ENCODE assay signal across 17 cellular contexts in the genomic region with DNA sequence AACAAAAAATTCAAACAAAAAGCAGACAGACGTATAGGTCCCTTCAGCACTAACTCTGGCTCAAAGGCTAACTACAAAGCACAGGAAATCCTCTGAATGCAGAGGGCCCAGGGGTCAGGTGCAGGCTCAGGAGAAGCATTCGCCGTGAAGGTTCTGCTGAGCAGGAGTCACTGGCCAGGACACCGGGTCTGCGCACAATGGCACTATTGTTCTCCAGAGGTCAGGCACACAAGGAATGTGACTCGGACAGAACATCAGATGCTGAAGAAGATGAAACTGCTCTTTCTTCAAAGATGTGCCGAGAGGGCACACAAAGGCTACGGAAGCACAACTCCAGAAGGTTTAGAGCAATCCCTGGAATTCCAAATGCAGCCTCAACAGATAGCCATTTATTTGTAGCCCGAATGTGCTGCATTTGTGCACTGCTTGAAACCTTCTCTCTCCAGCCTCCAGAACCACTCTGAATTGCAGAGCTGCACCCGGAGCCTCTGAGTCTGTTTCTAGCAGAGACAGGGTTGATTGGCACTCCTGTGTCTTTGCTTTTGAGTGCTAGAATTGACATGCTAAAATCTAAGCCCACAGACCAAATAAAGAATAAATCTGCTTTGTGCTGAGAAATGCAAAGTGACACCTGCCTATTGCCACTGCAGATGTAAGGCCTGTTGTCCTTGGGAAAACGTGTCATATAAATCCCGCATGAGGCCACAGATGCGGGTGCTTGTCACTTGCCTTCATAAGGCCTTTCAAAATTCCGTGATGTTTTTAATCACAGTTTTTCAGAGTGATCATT.
DNase-seq lines count a peak whose midpoint lies in the region; ATAC-seq, FAIRE-seq and TF ChIP-seq lines count a peak whose summit lies in the region.
"Had no signal": no experiment of that assay in that cellular context is flagged by ENCODE, and none has a peak within 500 bp of the region (broad histone marks: within the 10 kb centered on the region; RNA-seq: fewer than 3 reads in every experiment).

No MANE protein-coding gene starts in this region.

- no peaks in the 10 kb centered on the region for H3K79me2 ChIP-seq in astrocyte (ENCODE audit: insufficient read depth, low read length)

- TF ChIP-seq CTCF in CD8-positive, alpha-beta T cell (IDR thresholded peaks at IDR 0.05): no peak
- no peak for TF ChIP-seq CTCF in astrocyte (IDR thresholded peaks at IDR 0.05; ENCODE audit: insufficient read depth, low read depth, low read length)

- peaks cover 51% of the 10 kb centered on the region for H3K36me3 ChIP-seq in CD8-positive, alpha-beta T cell (ENCODE audit: insufficient read depth, low read length)
- H3K36me3 ChIP-seq in H7 (replicated peaks; ENCODE audit: control insufficient read depth, insufficient read depth, low read length): no peaks in the 10 kb centered on the region
- no peaks in the 10 kb centered on the region for H3K36me3 ChIP-seq in astrocyte (ENCODE audit: insufficient read depth, low read length)
- H3K36me3 ChIP-seq: neutrophil, WERI-Rb-1 had no signal

- FAIRE-seq in astrocyte (lab: Jason Lieb, UNC): no peak
- FAIRE-seq: frontal cortex, K562 had no signal

- CTCF ChIA-PET in CD8-positive, alpha-beta T cell (lab: Charles Lee): interaction anchor here (0.9 to 2.5 kb wide), 3 partner anchors 18 to 1396 kb away, joined by 3 to 10 read pairs (median 3); no protein-coding TSS in a partner anchor

- no peaks in the 10 kb centered on the region for H3K27me3 ChIP-seq in CD8-positive, alpha-beta T cell (ENCODE audit: insufficient read depth, low read length)
- H3K27me3 ChIP-seq in H7 (ENCODE audit: control insufficient read depth, insufficient read depth, low read length): no peaks in the 10 kb centered on the region
- H3K27me3 ChIP-seq in astrocyte (ENCODE audit: insufficient read depth, low read length): no peaks in the 10 kb centered on the region
- H3K27me3 ChIP-seq: neutrophil, SJSA1, suprapubic skin had no signal

- H3K9me3 Mint-ChIP-seq in CD8-positive, alpha-beta T cell: no peaks in the 10 kb centered on the region
- peaks cover 5% of the 10 kb centered on the region for H3K9me3 Mint-ChIP-seq in astrocyte (ENCODE audit: unreplicated experiment)

- H3K36me3 Mint-ChIP-seq in CD8-positive, alpha-beta T cell: peaks cover 80% of the 10 kb centered on the region
- H3K36me3 Mint-ChIP-seq in astrocyte (ENCODE audit: low read depth, unreplicated experiment): peaks cover 12% of the 10 kb centered on the region

- H2AFZ ChIP-seq in astrocyte (ENCODE audit: low read depth, low read length): no peak overlapping the region

- no peak overlapping the region for H3K9ac ChIP-seq in astrocyte (ENCODE audit: low read length)

- H3K4me1 ChIP-seq in CD8-positive, alpha-beta T cell (ENCODE audit: insufficient read depth, low read length): peaks cover 44% of the 10 kb centered on the region
- peaks cover 13% of the 10 kb centered on the region for H3K4me1 ChIP-seq in astrocyte (ENCODE audit: insufficient read depth, low read length)

- H3K9me3 ChIP-seq in CD8-positive, alpha-beta T cell (ENCODE audit: low read length): no peaks in the 10 kb centered on the region
- H3K9me3 ChIP-seq in astrocyte (ENCODE audit: insufficient read depth, low read depth, low read length): no peaks in the 10 kb centered on the region
- H3K9me3 ChIP-seq: neutrophil, SJSA1, suprapubic skin had no signal

- H3K4me2 ChIP-seq in astrocyte (ENCODE audit: low read length): peak overlapping the region; percentile 33

- intact Hi-C loops in CD8-positive, alpha-beta T cell (cut with DNase I, micrococcal nuclease): loop anchor here in 1 of 2 experiments (5.0 kb wide), 1 partner anchor 38 kb away; no protein-coding TSS in a partner anchor

- no peak overlapping the region for H3K27ac ChIP-seq in CD8-positive, alpha-beta T cell (ENCODE audit: low read depth, low read length)
- no peak overlapping the region for H3K27ac ChIP-seq in astrocyte (ENCODE audit: low read depth, low read length)
- H3K27ac ChIP-seq: C4-2B, neutrophil, SJSA1, suprapubic skin, WERI-Rb-1 had no signal

- H4K20me1 ChIP-seq in astrocyte (ENCODE audit: insufficient read depth, low read length): no peaks in the 10 kb centered on the region

- DNase-seq in CD8-positive, alpha-beta T cell: no peak
- peak; percentile 54 for DNase-seq in H7
- no peak for DNase-seq in astrocyte (ENCODE audit: low read depth)
- peak; percentile 38 for DNase-seq in medulla oblongata (ENCODE audit: extremely low spot score)
- DNase-seq in NCI-H510A (lab: John Stamatoyannopoulos, UW): no peak
- no peak for DNase-seq in NCI-H1930 (lab: John Stamatoyannopoulos, UW)
- DNase-seq in activated effector memory CD4-positive, alpha-beta T cell treated with Interleukin-2 at 50 U/mL for 16 hours: no peak
- DNase-seq in DMS53 treated with DMSO at 0.1 percent for 48 hours (lab: John Stamatoyannopoulos, UW; ENCODE audit: unreplicated experiment): no peak
- DNase-seq: effector CD8-positive, alpha-beta T cell; NCI-H2081; WERI-Rb-1 had no signal

- peak overlapping the region; percentile 10 for H3K27ac Mint-ChIP-seq in CD8-positive, alpha-beta T cell
- H3K27ac Mint-ChIP-seq in astrocyte (ENCODE audit: unreplicated experiment): peak overlapping the region; percentile 64

- peaks cover 72% of the 10 kb centered on the region for H3K4me1 Mint-ChIP-seq in CD8-positive, alpha-beta T cell (ENCODE audit: low read depth)
- peaks cover 56% of the 10 kb centered on the region for H3K4me1 Mint-ChIP-seq in astrocyte (ENCODE audit: low read depth, unreplicated experiment)

- no peak for ATAC-seq in CD8-positive, alpha-beta T cell
- ATAC-seq: K562 had no signal

- POLR2A ChIA-PET in CD8-positive, alpha-beta T cell (lab: Charles Lee): interaction anchor here (1.0 to 1.4 kb wide), 2 partner anchors 31 to 36 kb away, joined by 3 to 6 read pairs; no protein-coding TSS in a partner anchor

- no peak overlapping the region for H3K4me3 Mint-ChIP-seq in CD8-positive, alpha-beta T cell
- no peak overlapping the region for H3K4me3 Mint-ChIP-seq in astrocyte (ENCODE audit: unreplicated experiment)

- H3K4me3 ChIP-seq in CD8-positive, alpha-beta T cell (ENCODE audit: low read depth, low read length): no peak overlapping the region
- no peak overlapping the region for H3K4me3 ChIP-seq in H7 (ENCODE audit: insufficient read depth, low read depth, low read length)
- H3K4me3 ChIP-seq in astrocyte (ENCODE audit: insufficient read depth, low read depth, low read length): no peak overlapping the region
- H3K4me3 ChIP-seq: K562, SJSA1, suprapubic skin had no signal

- H3K27me3 Mint-ChIP-seq in CD8-positive, alpha-beta T cell (ENCODE audit: low read depth): no peaks in the 10 kb centered on the region
- H3K27me3 Mint-ChIP-seq in astrocyte (ENCODE audit: low read depth, unreplicated experiment): no peaks in the 10 kb centered on the region

Comparison
In these comparisons a context has a peak if more than half of its experiments do, and no peak if none do; other contexts are left out.
1. DNase-seq: peak in H7 (single experiment) and medulla oblongata (single experiment); none in CD8-positive, alpha-beta T cell (0 of 7), astrocyte (single experiment), NCI-H510A (single experiment), NCI-H1930 (0 of 2), activated effector memory CD4-positive, alpha-beta T cell treated with Interleukin-2 at 50 U/mL for 16 hours (single experiment) and DMS53 treated with DMSO at 0.1 percent for 48 hours (single experiment).